In the genomic region with DNA sequence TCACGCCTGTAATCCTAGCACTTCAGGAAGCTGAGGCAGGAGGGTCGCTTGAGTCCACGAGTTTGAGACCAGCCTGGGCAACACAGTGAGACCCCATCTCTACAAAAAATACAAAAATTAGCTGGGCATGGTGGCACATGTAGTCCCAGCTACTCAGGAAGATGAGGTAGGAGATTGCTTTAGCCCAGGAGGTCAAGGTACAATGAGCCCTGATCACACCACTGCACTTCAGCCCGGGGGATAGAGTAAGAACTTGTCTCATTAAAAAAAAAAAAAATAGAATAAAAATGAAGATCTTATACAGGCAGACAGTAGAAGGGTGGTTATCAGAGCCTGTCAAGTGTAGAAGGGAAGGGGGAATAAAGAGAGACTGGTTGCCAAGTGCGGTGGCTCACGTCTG, we compare ENCODE assay signal across 20 cellular contexts.
DNase-seq lines count a peak whose midpoint lies in the region; ATAC-seq and TF ChIP-seq lines count a peak whose summit lies in the region.
"Had no signal": no experiment of that assay in that cellular context is flagged by ENCODE, and none has a peak within 500 bp of the region (broad histone marks: within the 10 kb centered on the region; RNA-seq: fewer than 3 reads in every experiment).

No MANE protein-coding gene starts in this region.

- no peak overlapping the region for H3K27ac ChIP-seq in mesenchymal stem cell (ENCODE audit: low read length, poor library complexity, severe bottlenecking)
- H3K27ac ChIP-seq: 22Rv1, BLaER1, C4-2B had no signal

- H3K4me3 Mint-ChIP-seq in activated T-cell treated with anti-CD3 and anti-CD28 coated beads, Interleukin-2, amount 50 U/mL, for 24 hours: no peak overlapping the region
- no peak overlapping the region for H3K4me3 Mint-ChIP-seq in activated T-cell treated with anti-CD3 and anti-CD28 coated beads, Interleukin-2, amount 50 U/mL, for 72 hours
- H3K4me3 Mint-ChIP-seq in stimulated activated naive CD8-positive, alpha-beta T cell treated with anti-CD3 and anti-CD28 coated beads, Interleukin-15, Interleukin-2, amounts not matched to agents 100 ng/mL and 50 ng/mL, for 24 hours: no peak overlapping the region
- H3K4me3 Mint-ChIP-seq in nephron progenitor cell (no peak overlapping the region), progenitor cell of endocrine pancreas (ENCODE audit: low read depth) (no peak overlapping the region)
- H3K4me3 Mint-ChIP-seq: B cell; CD4-positive, CD25-positive, alpha-beta regulatory T cell; CD8-positive, alpha-beta T cell; GM23338; H9 had no signal

- H2AFZ ChIP-seq in mesenchymal stem cell (ENCODE audit: low read depth, low read length): no peak overlapping the region
- H2AFZ ChIP-seq: GM23338 had no signal

- no peaks in the 10 kb centered on the region for H3K4me1 ChIP-seq in mesenchymal stem cell (ENCODE audit: control insufficient read depth, insufficient read depth, low read depth, low read length)
- H3K4me1 ChIP-seq: BLaER1, Caco-2 had no signal

- no peak for ATAC-seq in activated T-cell treated with anti-CD3 and anti-CD28 coated beads, Interleukin-2, amount 50 U/mL, for 72 hours (replicated peaks in 1 of 2)
- ATAC-seq in stimulated activated naive CD8-positive, alpha-beta T cell treated with anti-CD3 and anti-CD28 coated beads, Interleukin-15, Interleukin-2, amounts not matched to agents 100 U/mL and 50 U/mL, for 24 hours: no peak
- ATAC-seq: CD8-positive, alpha-beta T cell; GM23338; HCT116 had no signal

- H3K4me2 ChIP-seq in mesenchymal stem cell (ENCODE audit: low read length, poor library complexity, severe bottlenecking): no peak overlapping the region
- H3K4me2 ChIP-seq: BLaER1, GM23338 had no signal

- H2BK12ac ChIP-seq in mesenchymal stem cell (ENCODE audit: low read length in 2 of 2): no peak overlapping the region

- TF ChIP-seq CTCF in nephron progenitor cell (IDR thresholded peaks at IDR 0.05) (no peak), progenitor cell of endocrine pancreas (IDR thresholded peaks at IDR 0.05; ENCODE audit: unreplicated experiment) (no peak)

- peaks cover 15 to 96% of the 10 kb centered on the region in 2 experiments for H3K36me3 ChIP-seq in mesenchymal stem cell (ENCODE audit: control insufficient read depth in 1 of 2, insufficient read depth in 2 of 2, low read depth in 1 of 2, low read length in 2 of 2)

- H3K14ac ChIP-seq in mesenchymal stem cell (ENCODE audit: low read length in 2 of 2): no peak overlapping the region

- H3K9me3 Mint-ChIP-seq in activated T-cell treated with anti-CD3 and anti-CD28 coated beads, Interleukin-2, amount 50 U/mL, for 24 hours: peaks cover 4% of the 10 kb centered on the region
- peaks cover 0 to 2% of the 10 kb centered on the region in 2 donors for H3K9me3 Mint-ChIP-seq in activated T-cell treated with anti-CD3 and anti-CD28 coated beads, Interleukin-2, amount 50 U/mL, for 72 hours
- peaks cover 2% of the 10 kb centered on the region for H3K9me3 Mint-ChIP-seq in stimulated activated naive CD8-positive, alpha-beta T cell treated with anti-CD3 and anti-CD28 coated beads, Interleukin-15, Interleukin-2, amounts not matched to agents 100 ng/mL and 50 ng/mL, for 24 hours
- H3K9me3 Mint-ChIP-seq in nephron progenitor cell: peaks cover 13% of the 10 kb centered on the region
- H3K9me3 Mint-ChIP-seq in progenitor cell of endocrine pancreas (ENCODE audit: low read depth): peaks cover 5% of the 10 kb centered on the region
- H3K9me3 Mint-ChIP-seq: GM23338, H9 had no signal

- H3K4ac ChIP-seq in mesenchymal stem cell (ENCODE audit: low read depth in 1 of 2, low read length in 2 of 2): no peak overlapping the region

- H3K27ac Mint-ChIP-seq in activated T-cell treated with anti-CD3 and anti-CD28 coated beads, Interleukin-2, amount 50 U/mL, for 24 hours: peak overlapping the region; percentile 18
- no peak overlapping the region for H3K27ac Mint-ChIP-seq in activated T-cell treated with anti-CD3 and anti-CD28 coated beads, Interleukin-2, amount 50 U/mL, for 72 hours
- H3K27ac Mint-ChIP-seq in stimulated activated naive CD8-positive, alpha-beta T cell treated with anti-CD3 and anti-CD28 coated beads, Interleukin-15, Interleukin-2, amounts not matched to agents 100 ng/mL and 50 ng/mL, for 24 hours: peak overlapping the region; percentile 31
- H3K27ac Mint-ChIP-seq in nephron progenitor cell (peak overlapping the region; percentile 46), progenitor cell of endocrine pancreas (no peak overlapping the region)
- H3K27ac Mint-ChIP-seq: B cell; CD8-positive, alpha-beta T cell; GM23338; H9 had no signal

- H2BK15ac ChIP-seq in mesenchymal stem cell (ENCODE audit: low read depth, poor library complexity, severe bottlenecking): no peak overlapping the region

- H3K36me3 Mint-ChIP-seq in activated T-cell treated with anti-CD3 and anti-CD28 coated beads, Interleukin-2, amount 50 U/mL, for 24 hours (ENCODE audit: low read depth): peaks cover 91% of the 10 kb centered on the region
- H3K36me3 Mint-ChIP-seq in activated T-cell treated with anti-CD3 and anti-CD28 coated beads, Interleukin-2, amount 50 U/mL, for 72 hours (ENCODE audit: insufficient read depth in 2 of 2): peaks cover 4 to 46% of the 10 kb centered on the region in 2 donors
- H3K36me3 Mint-ChIP-seq in stimulated activated naive CD8-positive, alpha-beta T cell treated with anti-CD3 and anti-CD28 coated beads, Interleukin-15, Interleukin-2, amounts not matched to agents 100 ng/mL and 50 ng/mL, for 24 hours (ENCODE audit: low read depth): peaks cover 75% of the 10 kb centered on the region
- peaks cover 77% of the 10 kb centered on the region for H3K36me3 Mint-ChIP-seq in nephron progenitor cell (ENCODE audit: low read depth)
- peaks cover 39% of the 10 kb centered on the region for H3K36me3 Mint-ChIP-seq in progenitor cell of endocrine pancreas (ENCODE audit: insufficient read depth)

- no peak overlapping the region for H2BK120ac ChIP-seq in mesenchymal stem cell (ENCODE audit: low read depth, low read length)

- DNase-seq in activated T-cell treated with anti-CD3 and anti-CD28 coated beads, Interleukin-2, amount 50 U/mL, for 24 hours: no peak
- no peak for DNase-seq in activated T-cell treated with anti-CD3 and anti-CD28 coated beads, Interleukin-2, amount 50 U/mL, for 72 hours
- no peak for DNase-seq in stimulated activated naive CD8-positive, alpha-beta T cell treated with anti-CD3 and anti-CD28 coated beads, Interleukin-15, Interleukin-2, amounts not matched to agents 100 U/mL and 50 U/mL, for 24 hours
- DNase-seq in nephron progenitor cell: no peak
- DNase-seq in mesenchymal stem cell: no peak
- no peak for DNase-seq in NCI-H128 (lab: John Stamatoyannopoulos, UW; ENCODE audit: unreplicated experiment)
- no peak for DNase-seq in progenitor cell of endocrine pancreas (ENCODE audit: low spot score, unreplicated experiment)
- DNase-seq: Caco-2; CD4-positive, CD25-positive, alpha-beta regulatory T cell; CD8-positive, alpha-beta T cell; DMS153; DND-41; H9 had no signal

- no peak overlapping the region for H4K91ac ChIP-seq in mesenchymal stem cell (ENCODE audit: low read length)

- peaks cover 9% of the 10 kb centered on the region for H3K9me3 ChIP-seq in mesenchymal stem cell (ENCODE audit: control insufficient read depth, low read length)

- no peak overlapping the region for H3K23ac ChIP-seq in mesenchymal stem cell (ENCODE audit: low read length in 2 of 2)

- no peak overlapping the region for H3K4me3 ChIP-seq in mesenchymal stem cell (ENCODE audit: insufficient read depth in 1 of 2, low read depth in 1 of 2, low read length in 2 of 2)
- H3K4me3 ChIP-seq: BLaER1, GM23338 had no signal

- no peak overlapping the region for H3K9ac ChIP-seq in mesenchymal stem cell (ENCODE audit: low read length)
- H3K9ac ChIP-seq: BLaER1 had no signal

- no peak overlapping the region for H2AK5ac ChIP-seq in mesenchymal stem cell (ENCODE audit: low read length, severe bottlenecking)

- no peak overlapping the region for H2BK5ac ChIP-seq in mesenchymal stem cell (ENCODE audit: low read depth, low read length, poor library complexity, severe bottlenecking)

- WGBS in mesenchymal stem cell: 100% methylated on average over 1 of the region's 6 CpGs

- H3K4me1 Mint-ChIP-seq in activated T-cell treated with anti-CD3 and anti-CD28 coated beads, Interleukin-2, amount 50 U/mL, for 24 hours (ENCODE audit: low read depth): peaks cover 6% of the 10 kb centered on the region
- H3K4me1 Mint-ChIP-seq in activated T-cell treated with anti-CD3 and anti-CD28 coated beads, Interleukin-2, amount 50 U/mL, for 72 hours (ENCODE audit: low read depth): peaks cover 8% of the 10 kb centered on the region
- H3K4me1 Mint-ChIP-seq in stimulated activated naive CD8-positive, alpha-beta T cell treated with anti-CD3 and anti-CD28 coated beads, Interleukin-15, Interleukin-2, amounts not matched to agents 100 ng/mL and 50 ng/mL, for 24 hours (ENCODE audit: low read depth): peaks cover 6% of the 10 kb centered on the region
- H3K4me1 Mint-ChIP-seq in nephron progenitor cell (no peaks in the 10 kb centered on the region), progenitor cell of endocrine pancreas (ENCODE audit: low read depth) (no peaks in the 10 kb centered on the region)
- H3K4me1 Mint-ChIP-seq: B cell, GM23338, H9 had no signal

- H3K18ac ChIP-seq in mesenchymal stem cell (ENCODE audit: low read depth in 1 of 2, low read length in 2 of 2): no peak overlapping the region

- peaks cover 9% of the 10 kb centered on the region for H3K79me1 ChIP-seq in mesenchymal stem cell (replicated peaks; ENCODE audit: low read length, poor library complexity, severe bottlenecking)

- H3K27me3 Mint-ChIP-seq in activated T-cell treated with anti-CD3 and anti-CD28 coated beads, Interleukin-2, amount 50 U/mL, for 24 hours: no peaks in the 10 kb centered on the region
- no peaks in the 10 kb centered on the region for H3K27me3 Mint-ChIP-seq in activated T-cell treated with anti-CD3 and anti-CD28 coated beads, Interleukin-2, amount 50 U/mL, for 72 hours (ENCODE audit: low read depth)
- H3K27me3 Mint-ChIP-seq in stimulated activated naive CD8-positive, alpha-beta T cell treated with anti-CD3 and anti-CD28 coated beads, Interleukin-15, Interleukin-2, amounts not matched to agents 100 ng/mL and 50 ng/mL, for 24 hours: no peaks in the 10 kb centered on the region
- H3K27me3 Mint-ChIP-seq in nephron progenitor cell (ENCODE audit: low read depth, poor library complexity): peaks cover 3% of the 10 kb centered on the region
- H3K27me3 Mint-ChIP-seq in progenitor cell of endocrine pancreas: no peaks in the 10 kb centered on the region
- H3K27me3 Mint-ChIP-seq: B cell; CD4-positive, CD25-positive, alpha-beta regulatory T cell had no signal

- no peak overlapping the region for H4K8ac ChIP-seq in mesenchymal stem cell (ENCODE audit: low read length)

- H3K27me3 ChIP-seq in mesenchymal stem cell (ENCODE audit: control insufficient read depth in 1 of 2, insufficient read depth in 1 of 2, low read length in 2 of 2): no peaks in the 10 kb centered on the region
- H3K27me3 ChIP-seq: BLaER1 had no signal

Comparison
In these comparisons a context has a peak if more than half of its experiments do, and no peak if none do; other contexts are left out.
1. H3K27ac Mint-ChIP-seq: peak in activated T-cell treated with anti-CD3 and anti-CD28 coated beads, Interleukin-2, amount 50 U/mL, for 24 hours (single experiment), stimulated activated naive CD8-positive, alpha-beta T cell treated with anti-CD3 and anti-CD28 coated beads, Interleukin-15, Interleukin-2, amounts not matched to agents 100 ng/mL and 50 ng/mL, for 24 hours (single experiment) and nephron progenitor cell (single experiment); none in activated T-cell treated with anti-CD3 and anti-CD28 coated beads, Interleukin-2, amount 50 U/mL, for 72 hours (single experiment) and progenitor cell of endocrine pancreas (single experiment).